ENCODE assay signal across 9 cellular contexts in the genomic region with DNA sequence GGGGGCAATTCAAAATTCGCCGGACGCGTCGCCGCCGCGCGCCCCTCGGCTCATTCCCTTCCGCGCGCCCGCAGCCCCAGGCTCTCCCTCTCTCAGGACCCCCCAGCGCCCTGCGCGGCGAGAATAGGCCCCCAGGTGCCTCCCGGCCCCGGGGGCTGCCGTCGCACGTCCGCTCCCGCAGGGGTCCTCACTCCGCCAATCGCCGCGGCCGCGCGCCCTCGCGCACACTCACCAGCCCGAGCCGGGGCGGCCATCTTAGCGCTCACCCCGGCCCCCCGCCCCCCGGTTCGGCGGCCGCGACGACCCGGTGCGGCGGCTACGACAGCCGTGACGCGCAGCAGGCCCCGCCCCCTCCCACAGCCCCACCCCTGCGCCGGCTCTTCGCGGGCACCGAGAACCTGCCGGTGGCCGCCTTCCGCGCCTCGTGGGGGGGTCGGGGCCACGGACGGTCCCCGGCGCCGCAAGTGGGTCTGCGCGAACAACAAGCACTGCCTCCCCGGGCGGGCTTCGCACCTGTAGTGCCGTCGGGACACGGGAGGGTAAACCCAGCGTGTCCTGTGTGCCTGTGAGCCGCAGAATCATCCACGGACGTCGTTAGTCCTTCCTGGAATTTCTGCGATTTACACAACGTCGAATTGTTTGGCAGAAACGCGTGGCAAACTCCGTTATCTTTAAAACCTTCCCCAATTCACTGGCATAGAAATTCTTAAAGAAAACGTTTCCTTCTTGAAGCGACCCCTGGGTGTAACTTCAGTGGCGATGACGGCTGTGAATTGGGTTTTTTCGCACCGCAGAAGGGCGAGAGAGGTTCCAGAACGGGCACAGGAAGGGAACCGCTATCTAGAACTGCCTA. TPM values are rescaled to one million over a fixed set of nuclear protein-coding genes. Genes with fewer than 3 reads are reported as not detected.
A peak's percentile ranks its signal among the peaks of the same experiment; 100 is the strongest.
DNase-seq lines count a peak whose midpoint lies in the region; ATAC-seq and TF ChIP-seq lines count a peak whose summit lies in the region.
"Had no signal": no experiment of that assay in that cellular context is flagged by ENCODE, and none has a peak within 500 bp of the region (broad histone marks: within the 10 kb centered on the region; RNA-seq: fewer than 3 reads in every experiment).

No MANE protein-coding gene starts in this region.

- H3K4me3 ChIP-seq in GM12864 (ENCODE audit: low read depth, low read length) (peak overlapping the region; percentile 48), Peyer's patch (peak overlapping the region; percentile 56 to 79 (median 58)), upper lobe of left lung (peak overlapping the region; percentile 76 to 92 (median 82))

- TF ChIP-seq POLR2A in Peyer's patch (IDR thresholded peaks at IDR 0.05) = no peak
- peak in 2 of 4 donors; percentile 52 to 88 for TF ChIP-seq POLR2A in upper lobe of left lung (IDR thresholded peaks at IDR 0.05)

- H3K27me3 ChIP-seq in Peyer's patch (peaks cover 0 to 14% of the 10 kb centered on the region in 2 donors), upper lobe of left lung (peaks cover 0 to 12% (median 4%) of the 10 kb centered on the region in 4 donors)

- H3K36me3 Mint-ChIP-seq in activated naive CD4-positive, alpha-beta T cell treated with anti-CD3 and anti-CD28 coated beads, Interleukin-2, amount 50 U/mL, for 24 hours = no peaks in the 10 kb centered on the region
- peaks cover 1% of the 10 kb centered on the region for H3K36me3 Mint-ChIP-seq in progenitor cell of endocrine pancreas (ENCODE audit: insufficient read depth)

- H3K27me3 Mint-ChIP-seq in activated naive CD4-positive, alpha-beta T cell treated with anti-CD3 and anti-CD28 coated beads, Interleukin-2, amount 50 U/mL, for 24 hours = no peaks in the 10 kb centered on the region
- peaks cover 41% of the 10 kb centered on the region for H3K27me3 Mint-ChIP-seq in progenitor cell of endocrine pancreas

- peak overlapping the region; percentile 95 for H3K4me3 Mint-ChIP-seq in activated naive CD4-positive, alpha-beta T cell treated with anti-CD3 and anti-CD28 coated beads, Interleukin-2, amount 50 U/mL, for 24 hours
- H3K4me3 Mint-ChIP-seq in progenitor cell of endocrine pancreas (ENCODE audit: low read depth) = peak overlapping the region; percentile 80

- H3K27ac ChIP-seq in Peyer's patch (peak overlapping the region; percentile 23 to 76 (median 70)), upper lobe of left lung (peak overlapping the region; percentile 86 to 94 (median 89))

- peaks cover 73% of the 10 kb centered on the region for H3K4me1 Mint-ChIP-seq in activated naive CD4-positive, alpha-beta T cell treated with anti-CD3 and anti-CD28 coated beads, Interleukin-2, amount 50 U/mL, for 24 hours
- H3K4me1 Mint-ChIP-seq in progenitor cell of endocrine pancreas (ENCODE audit: low read depth) = peaks cover 36% of the 10 kb centered on the region

- H3K27ac Mint-ChIP-seq in activated naive CD4-positive, alpha-beta T cell treated with anti-CD3 and anti-CD28 coated beads, Interleukin-2, amount 50 U/mL, for 24 hours = peak overlapping the region; percentile 92
- H3K27ac Mint-ChIP-seq in progenitor cell of endocrine pancreas = peak overlapping the region; percentile 84

- H3K9me3 ChIP-seq in Peyer's patch (peaks cover 0 to 6% (median 0%) of the 10 kb centered on the region in 4 donors), upper lobe of left lung (peaks cover 0 to 7% (median 2%) of the 10 kb centered on the region in 4 donors)

- ATAC-seq in left cardiac atrium = peak; percentile 96
- ATAC-seq in upper lobe of left lung (ENCODE audit: low FRiP score in 2 of 2) = peak; percentile 87 to 96
- ATAC-seq in HG03045 (IDR thresholded peaks at IDR 0.05; ENCODE audit: unreplicated experiment) = no peak
- ATAC-seq in HG03039 (IDR thresholded peaks at IDR 0.05; ENCODE audit: unreplicated experiment) = no peak

- peaks cover 4% of the 10 kb centered on the region for H3K9me3 Mint-ChIP-seq in activated naive CD4-positive, alpha-beta T cell treated with anti-CD3 and anti-CD28 coated beads, Interleukin-2, amount 50 U/mL, for 24 hours
- H3K9me3 Mint-ChIP-seq in progenitor cell of endocrine pancreas (ENCODE audit: low read depth) = peaks cover 6% of the 10 kb centered on the region

- no peaks in the 10 kb centered on the region for H3K36me3 ChIP-seq in Peyer's patch
- H3K36me3 ChIP-seq in upper lobe of left lung = no peaks in the 10 kb centered on the region

- H3K4me1 ChIP-seq in Peyer's patch = no peaks in the 10 kb centered on the region
- H3K4me1 ChIP-seq in upper lobe of left lung = peaks cover 4 to 26% (median 7%) of the 10 kb centered on the region in 4 donors

- TF ChIP-seq CTCF in GM12864 (IDR thresholded peaks at IDR 0.05; ENCODE audit: low read depth, low read length, missing control alignments) (no peak), Peyer's patch (IDR thresholded peaks at IDR 0.05) (no peak), progenitor cell of endocrine pancreas (IDR thresholded peaks at IDR 0.05; ENCODE audit: unreplicated experiment) (no peak), upper lobe of left lung (IDR thresholded peaks at IDR 0.05) (no peak)

- WGBS in upper lobe of left lung, 2 donors = 12 to 22% methylated on average over 19 to 27 of the region's 98 CpGs

- intact Hi-C loops in left cardiac atrium (cut with DNase I) = no loop called here

- DNase-seq in GM12864 (ENCODE audit: low read depth) = no peak
- DNase-seq in Peyer's patch = peak; percentile 63 to 75 (median 66)
- DNase-seq in left cardiac atrium = peak; percentile 41
- peak; percentile 63 for DNase-seq in progenitor cell of endocrine pancreas (ENCODE audit: low spot score, unreplicated experiment)
- DNase-seq in upper lobe of left lung = peak; percentile 60 to 95

- TF ChIP-seq EP300 in upper lobe of left lung (IDR thresholded peaks at IDR 0.05) = no peak

RNA-seq across cellular contexts. Expression of gene USP44, which starts 2.5 kb away (rescaled TPM):
- total RNA-seq in Peyer's patch (1 to 10 TPM in 2 of 4 donors, not detected in 2; 1.2 to 2.9 TPM), left cardiac atrium (1 to 10 TPM in 1 of 2 donors, under 1 TPM in 1; 0.92 to 2.3 TPM), progenitor cell of endocrine pancreas (11.6 and 13.3 TPM in 2 replicates), upper lobe of left lung (10 to 100 TPM in 3 of 6 donors, 1 to 10 TPM in 3; 4.2 to 25.6 (median 11.5) TPM)
- total RNA-seq: RPMI7951 had no signal

Comparison
In these comparisons a context has a peak if more than half of its experiments do, and no peak if none do; other contexts are left out.
1. ATAC-seq: peak in left cardiac atrium (2 of 2) and upper lobe of left lung (2 of 2); none in HG03045 (single experiment) and HG03039 (single experiment).
2. Peak in every context shown above with its lines, with median percentiles within 50 percentile points of each other: H3K4me3 ChIP-seq.